Comparison of ENCODE assay signal across 9 cellular contexts in genomic region chr10:50224330-50224952, GRCh38. TPM values are rescaled to one million over a fixed set of nuclear protein-coding genes. Genes with fewer than 3 reads are reported as not detected.
DNase-seq lines count a peak whose midpoint lies in the region; ATAC-seq lines count a peak whose summit lies in the region.
"Had no signal": no experiment of that assay in that cellular context is flagged by ENCODE, and none has a peak within 500 bp of the region (broad histone marks: within the 10 kb centered on the region; RNA-seq: fewer than 3 reads in every experiment).

No MANE protein-coding gene starts in this region.

- ATAC-seq in GM18909 (IDR thresholded peaks at IDR 0.05; ENCODE audit: poor library complexity, unreplicated experiment), result peak; percentile 89
- ATAC-seq in HG03108 (IDR thresholded peaks at IDR 0.05; ENCODE audit: unreplicated experiment), result peak; percentile 86

- POLR2A ChIA-PET in activated CD4-positive, alpha-beta memory T cell treated with anti-CD3 and anti-CD28 coated beads for 36 hours (lab: Charles Lee), result no interaction called here

- peaks cover 14% of the 10 kb centered on the region for H3K27me3 Mint-ChIP-seq in activated CD4-positive, alpha-beta memory T cell treated with anti-CD3 and anti-CD28 coated beads for 36 hours

- CTCF ChIA-PET in activated CD4-positive, alpha-beta memory T cell treated with anti-CD3 and anti-CD28 coated beads for 36 hours (lab: Charles Lee), result interaction anchor here (1.0 to 1.7 kb wide), 8 partner anchors 12 to 631 kb away, joined by 3 to 9 read pairs (median 4); no protein-coding TSS in a partner anchor

- no peak overlapping the region for H3K27ac Mint-ChIP-seq in activated CD4-positive, alpha-beta memory T cell treated with anti-CD3 and anti-CD28 coated beads for 36 hours

- H3K4me3 ChIP-seq in skeletal muscle cell (ENCODE audit: low read depth, low read length), result no peak overlapping the region
- H3K4me3 ChIP-seq: thoracic aorta had no signal

- H3K36me3 Mint-ChIP-seq in activated CD4-positive, alpha-beta memory T cell treated with anti-CD3 and anti-CD28 coated beads for 36 hours, result no peaks in the 10 kb centered on the region

- DNase-seq in D341Med (ENCODE audit: low spot score), result peak; percentile 74
- DNase-seq in NCI-H2171 treated with DMSO at 0.1 percent for 48 hours (lab: John Stamatoyannopoulos, UW), result peak; percentile 64
- peak; percentile 39 for DNase-seq in activated CD4-positive, alpha-beta memory T cell treated with anti-CD3 and anti-CD28 coated beads for 36 hours
- peak; percentile 12 for DNase-seq in glomerular endothelial cell (ENCODE audit: extremely low read depth, low read depth, low spot score)
- DNase-seq in skeletal muscle cell (ENCODE audit: low read depth), result peak; percentile 31
- no peak for DNase-seq in HuH-7.5 (ENCODE audit: low spot score)

- intact Hi-C loops in activated CD4-positive, alpha-beta memory T cell treated with anti-CD3 and anti-CD28 coated beads for 36 hours (cut with micrococcal nuclease), result loop anchor here (1.0 kb wide), 1 partner anchor 631 kb away; no protein-coding TSS in a partner anchor

- no peak overlapping the region for H3K4me3 Mint-ChIP-seq in activated CD4-positive, alpha-beta memory T cell treated with anti-CD3 and anti-CD28 coated beads for 36 hours

- H3K4me1 Mint-ChIP-seq in activated CD4-positive, alpha-beta memory T cell treated with anti-CD3 and anti-CD28 coated beads for 36 hours (ENCODE audit: low read depth), result peaks cover 3% of the 10 kb centered on the region

- H3K9me3 Mint-ChIP-seq in activated CD4-positive, alpha-beta memory T cell treated with anti-CD3 and anti-CD28 coated beads for 36 hours, result peaks cover 3% of the 10 kb centered on the region

RNA-seq across cellular contexts. Expression of gene ASAH2, which starts 26.9 kb away (rescaled TPM):
- total RNA-seq in activated CD4-positive, alpha-beta memory T cell treated with anti-CD3 and anti-CD28 coated beads for 36 hours, result 1 to 10 TPM; 3.0 to 3.3 TPM
- 0.88 and 3.2 TPM in 2 replicates for total RNA-seq in glomerular endothelial cell
